ENCODE assay signal across 12 cellular contexts in the genomic region with DNA sequence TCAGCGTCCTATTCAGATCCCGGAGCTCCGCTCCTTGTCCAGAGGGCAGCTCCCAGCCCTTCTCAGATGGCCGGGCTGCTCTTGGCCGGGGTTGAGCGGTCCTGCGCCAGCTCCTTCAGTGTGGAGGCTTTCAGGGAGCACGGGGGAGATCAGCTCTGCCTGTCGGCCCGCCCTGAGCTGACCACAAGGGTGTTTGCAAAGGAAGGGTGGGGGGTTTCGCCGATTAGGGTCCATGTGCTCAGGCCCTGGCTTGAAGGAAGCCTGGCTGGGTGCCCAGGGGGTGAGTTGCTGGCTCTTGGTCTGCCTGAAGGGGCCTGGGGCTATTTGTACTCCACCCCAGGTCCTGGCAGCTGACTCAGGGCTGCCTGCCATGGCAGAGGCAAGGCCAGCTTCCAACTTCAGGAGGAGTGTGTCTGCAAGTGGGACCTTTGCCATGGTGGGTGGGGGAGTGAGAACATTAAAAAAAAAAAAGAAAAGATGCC.
A peak's percentile ranks its signal among the peaks of the same experiment; 100 is the strongest.
DNase-seq lines count a peak whose midpoint lies in the region; ATAC-seq, FAIRE-seq and TF ChIP-seq lines count a peak whose summit lies in the region.
"Had no signal": no experiment of that assay in that cellular context is flagged by ENCODE, and none has a peak within 500 bp of the region (broad histone marks: within the 10 kb centered on the region; RNA-seq: fewer than 3 reads in every experiment).

No MANE protein-coding gene starts in this region.

- no peaks in the 10 kb centered on the region for H3K79me2 ChIP-seq in smooth muscle cell (ENCODE audit: low read depth)

- no peaks in the 10 kb centered on the region for H3K4me1 ChIP-seq in kidney (ENCODE audit: control insufficient read depth in 1 of 2, insufficient read depth in 1 of 2, low read depth in 1 of 2, low read length in 2 of 2)
- no peaks in the 10 kb centered on the region for H3K4me1 ChIP-seq in smooth muscle cell (ENCODE audit: low read depth)

- H2AFZ ChIP-seq in smooth muscle cell (ENCODE audit: low read depth) = no peak overlapping the region

- FAIRE-seq in kidney (lab: Jason Lieb, UNC) = no peak
- FAIRE-seq: urothelium cell line had no signal

- no peak overlapping the region for H3K9ac ChIP-seq in kidney (ENCODE audit: low read length in 2 of 2)
- no peak overlapping the region for H3K9ac ChIP-seq in smooth muscle cell (ENCODE audit: low read depth)

- intact Hi-C loops in kidney (cut with DNase I) = no loop called here

- no peaks in the 10 kb centered on the region for H3F3A ChIP-seq in smooth muscle cell (ENCODE audit: low read depth)

- H3K4me3 ChIP-seq in LNCaP clone FGC (ENCODE audit: low read depth, low read length) (no peak overlapping the region), kidney (ENCODE audit: low read length in 2 of 2) (no peak overlapping the region), smooth muscle cell (no peak overlapping the region)

- DNase-seq in LNCaP clone FGC (ENCODE audit: low read depth) = peak; percentile 50
- peak; percentile 56 for DNase-seq in cerebellum (ENCODE audit: low spot score)
- peak; percentile 80 for DNase-seq in kidney
- DNase-seq in smooth muscle cell (lab: John Stamatoyannopoulos, UW; ENCODE audit: unreplicated experiment) = no peak
- no peak for DNase-seq in GOT3 (lab: John Stamatoyannopoulos, UW)
- no peak for DNase-seq in pons (ENCODE audit: low spot score)
- DNase-seq: activated T-cell treated with anti-CD3 and anti-CD28 coated beads, Interleukin-2, amount 50 U/mL, for 1 hour; Calu3; T-helper 17 cell had no signal

- H3K9me3 ChIP-seq in kidney (ENCODE audit: control insufficient read depth in 1 of 2, low read length in 2 of 2) (no peaks in the 10 kb centered on the region), smooth muscle cell (replicated peaks; ENCODE audit: low read depth) (no peaks in the 10 kb centered on the region)

- H3K27me3 ChIP-seq in smooth muscle cell (ENCODE audit: low read depth) = no peaks in the 10 kb centered on the region

- no peak overlapping the region for H3K4me2 ChIP-seq in smooth muscle cell

- no peaks in the 10 kb centered on the region for H4K20me1 ChIP-seq in smooth muscle cell (ENCODE audit: low read depth)

- TF ChIP-seq CTCF in LNCaP clone FGC (IDR thresholded peaks at IDR 0.05; ENCODE audit: control insufficient read depth, extremely low read depth, insufficient read depth) = no peak
- no peak for TF ChIP-seq CTCF in kidney (IDR thresholded peaks at IDR 0.05; ENCODE audit: borderline replicate concordance, extremely low read depth, insufficient read depth)
- TF ChIP-seq CTCF in smooth muscle cell (IDR thresholded peaks at IDR 0.05; ENCODE audit: borderline replicate concordance, insufficient read depth, poor library complexity, severe bottlenecking) = no peak

- 98% methylated on average over 12 of the region's 12 CpGs for WGBS in smooth muscle cell (ENCODE audit: low lambda C conversion rate)

- ATAC-seq in HG03457 (IDR thresholded peaks at IDR 0.05; ENCODE audit: unreplicated experiment) (no peak), HG03159 (IDR thresholded peaks at IDR 0.05; ENCODE audit: unreplicated experiment) (no peak)
- ATAC-seq: T-helper 17 cell had no signal

- H3K27ac ChIP-seq in kidney (ENCODE audit: low read depth in 2 of 2, low read length in 2 of 2) (no peak overlapping the region), smooth muscle cell (ENCODE audit: low read depth) (peak overlapping the region; percentile 91)

- no peaks in the 10 kb centered on the region for H3K36me3 ChIP-seq in kidney (ENCODE audit: control insufficient read depth in 1 of 2, insufficient read depth in 2 of 2, low read length in 2 of 2)
- no peaks in the 10 kb centered on the region for H3K36me3 ChIP-seq in smooth muscle cell (ENCODE audit: low read depth)

Comparison
In these comparisons a context has a peak if more than half of its experiments do, and no peak if none do; other contexts are left out.
1. DNase-seq: peak in LNCaP clone FGC (single experiment), cerebellum (single experiment) and kidney (single experiment); none in smooth muscle cell (single experiment), GOT3 (single experiment) and pons (single experiment).